Comparison of ENCODE assay signal across 21 cellular contexts in genomic region chr6:134182528-134182927, GRCh38.
DNase-seq lines count a peak whose midpoint lies in the region; ATAC-seq and TF ChIP-seq lines count a peak whose summit lies in the region.
"Had no signal": no experiment of that assay in that cellular context is flagged by ENCODE, and none has a peak within 500 bp of the region (broad histone marks: within the 10 kb centered on the region; RNA-seq: fewer than 3 reads in every experiment).

No MANE protein-coding gene starts in this region.

- peak overlapping the region; percentile 58 for H3K4me2 ChIP-seq in parathyroid adenoma (ENCODE audit: low read length)

- H3K36me3 ChIP-seq in parathyroid adenoma (ENCODE audit: control insufficient read depth, insufficient read depth, low read length) = no peaks in the 10 kb centered on the region
- H3K36me3 ChIP-seq: right lobe of liver had no signal

- ATAC-seq in HG02763 (IDR thresholded peaks at IDR 0.05; ENCODE audit: unreplicated experiment) = no peak
- ATAC-seq: activated CD4-positive, alpha-beta T cell treated with anti-CD3 and anti-CD28 coated beads for 36 hours; HepG2; left ventricle myocardium superior; natural killer cell treated with Interleukin-12 subunit alpha and Interleukin-12 subunit beta and Interleukin-15 and Interleukin-18, amount 100 ng/mL, for 72 hours; right lobe of liver had no signal

- H3K79me2 ChIP-seq in parathyroid adenoma = peaks cover 14% of the 10 kb centered on the region

- no peaks in the 10 kb centered on the region for H3K9me3 ChIP-seq in parathyroid adenoma (ENCODE audit: control insufficient read depth, low read length)
- H3K9me3 ChIP-seq: right lobe of liver had no signal

- H3K4me3 ChIP-seq in parathyroid adenoma (ENCODE audit: low read depth, low read length) = no peak overlapping the region
- H3K4me3 ChIP-seq: right lobe of liver had no signal

- peaks cover 59% of the 10 kb centered on the region for H3K4me1 ChIP-seq in parathyroid adenoma

- peak overlapping the region; percentile 51 for H3K27ac ChIP-seq in cingulate gyrus (ENCODE audit: low read depth, low read length)
- H3K27ac ChIP-seq in parathyroid adenoma = peak overlapping the region; percentile 100
- H3K27ac ChIP-seq: right lobe of liver had no signal

- peak overlapping the region; percentile 39 for H2AFZ ChIP-seq in parathyroid adenoma

- no peak for TF ChIP-seq CTCF in parathyroid adenoma (IDR thresholded peaks at IDR 0.05)

- H3K9ac ChIP-seq in parathyroid adenoma = no peak overlapping the region

- peak; percentile 37 for DNase-seq in COR-L47 (lab: John Stamatoyannopoulos, UW)
- peak; percentile 89 for DNase-seq in NCI-H146 (lab: John Stamatoyannopoulos, UW)
- no peak for DNase-seq in NCI-H2107 treated with DMSO at 0.1 percent for 48 hours (lab: John Stamatoyannopoulos, UW; ENCODE audit: unreplicated experiment)
- DNase-seq in NOMO-1 (lab: John Stamatoyannopoulos, UW; ENCODE audit: unreplicated experiment in 2 of 2) = no peak
- no peak for DNase-seq in epidermal melanocyte (ENCODE audit: insufficient read length, low spot score)
- DNase-seq: activated CD4-positive, alpha-beta T cell treated with anti-CD3 and anti-CD28 coated beads for 36 hours; aorta; DMS 273 treated with DMSO at 0.1 percent for 48 hours; foreskin fibroblast; left ventricle myocardium superior; NCI-H1092; NCI-H526; OCI-M1; posterior cingulate gyrus; right lobe of liver; SHP77 had no signal

- no peaks in the 10 kb centered on the region for H3K27me3 ChIP-seq in parathyroid adenoma (ENCODE audit: control insufficient read depth, insufficient read depth, low read length)
- H3K27me3 ChIP-seq: right lobe of liver had no signal

Comparison
In these comparisons a context has a peak if more than half of its experiments do, and no peak if none do; other contexts are left out.
1. DNase-seq: peak in COR-L47 (single experiment) and NCI-H146 (single experiment); none in NCI-H2107 treated with DMSO at 0.1 percent for 48 hours (single experiment), NOMO-1 (0 of 2) and epidermal melanocyte (single experiment).